In genomic region chr12:71441350-71441748, GRCh38 we compare ENCODE assay signal across 16 cellular contexts. TPM values are rescaled to one million over a fixed set of nuclear protein-coding genes. Genes with fewer than 3 reads are reported as not detected.
DNase-seq lines count a peak whose midpoint lies in the region; ATAC-seq and TF ChIP-seq lines count a peak whose summit lies in the region.
"Had no signal": no experiment of that assay in that cellular context is flagged by ENCODE, and none has a peak within 500 bp of the region (broad histone marks: within the 10 kb centered on the region; RNA-seq: fewer than 3 reads in every experiment).

No MANE protein-coding gene starts in this region.

- H3K9me3 ChIP-seq in BE2C (peaks cover 4% of the 10 kb centered on the region; the same call in 1 of the 2 replicates), colonic mucosa (no peaks in the 10 kb centered on the region), mucosa of descending colon (peaks cover 8% of the 10 kb centered on the region)
- H3K9me3 ChIP-seq: SJSA1 had no signal

- intact Hi-C loops in colonic mucosa (cut with DNase I) (no loop called here), mucosa of descending colon (cut with DNase I, micrococcal nuclease) (no loop called here)

- H3K36me3 Mint-ChIP-seq in nephron progenitor cell (ENCODE audit: low read depth): peaks cover 11% of the 10 kb centered on the region

- H3K9ac ChIP-seq in colonic mucosa (ENCODE audit: low read depth in 2 of 2, low read length in 2 of 2): peak overlapping the region in 1 of 2 donors; percentile 28

- H3K27me3 ChIP-seq in BE2C (no peaks in the 10 kb centered on the region), H7 (ENCODE audit: control insufficient read depth, insufficient read depth, low read length) (peaks cover 56% of the 10 kb centered on the region), colonic mucosa (no peaks in the 10 kb centered on the region)

- no peak for ATAC-seq in mucosa of descending colon
- no peak for ATAC-seq in HG03378 (IDR thresholded peaks at IDR 0.05; ENCODE audit: unreplicated experiment)

- peak overlapping the region; percentile 90 for H3K4me3 Mint-ChIP-seq in nephron progenitor cell

- TF ChIP-seq CTCF in BE2C (IDR thresholded peaks at IDR 0.05; ENCODE audit: low read depth, low read length) (no peak), colonic mucosa (IDR thresholded peaks at IDR 0.05) (no peak), nephron progenitor cell (IDR thresholded peaks at IDR 0.05) (no peak), mucosa of descending colon (IDR thresholded peaks at IDR 0.05) (no peak)

- H3K27me3 Mint-ChIP-seq in nephron progenitor cell (ENCODE audit: low read depth, poor library complexity): peaks cover 47% of the 10 kb centered on the region

- H3K9me3 Mint-ChIP-seq in nephron progenitor cell: peaks cover 14% of the 10 kb centered on the region

- H3K4me3 ChIP-seq in BE2C (ENCODE audit: low read depth, low read length) (peak overlapping the region; percentile 86), H7 (ENCODE audit: insufficient read depth, low read depth, low read length) (peak overlapping the region; percentile 62; the same call in 1 of the 2 replicates), colonic mucosa (peak overlapping the region; percentile 37), mucosa of descending colon (no peak overlapping the region)
- H3K4me3 ChIP-seq: lung, SJSA1 had no signal

- H3K4me1 ChIP-seq in BE2C (peaks cover 6% of the 10 kb centered on the region; the same call in 1 of the 2 replicates), colonic mucosa (peaks cover 7% of the 10 kb centered on the region), mucosa of descending colon (ENCODE audit: low read depth) (peaks cover 7% of the 10 kb centered on the region)

- DNase-seq in BE2C (no peak), H7 (no peak), colonic mucosa (no peak), nephron progenitor cell (no peak), COLO829 (ENCODE audit: low spot score) (no peak), activated gamma-delta T cell treated with Interleukin-2 at 50 U/mL for 16 hours (no peak), mucosa of descending colon (no peak)
- DNase-seq: activated CD8-positive, alpha-beta memory T cell treated with anti-CD3 and anti-CD28 coated beads, Interleukin-2, amount 50 U/mL, for 48 hours; brain microvascular endothelial cell; Karpas-422; NCI-H2029 treated with DMSO at 0.1 percent for 48 hours; stimulated activated CD4-positive, alpha-beta T cell treated with anti-CD3 and anti-CD28 coated beads, Interleukin-4, amount 100 ng/mL, for 4 hours had no signal

- peaks cover 32% of the 10 kb centered on the region for H3K4me1 Mint-ChIP-seq in nephron progenitor cell

- H3K27ac ChIP-seq in colonic mucosa: no peak overlapping the region
- H3K27ac ChIP-seq: brain microvascular endothelial cell, C4-2B, SJSA1 had no signal

- H3K36me3 ChIP-seq in BE2C: no peaks in the 10 kb centered on the region
- H3K36me3 ChIP-seq in H7 (replicated peaks; ENCODE audit: control insufficient read depth, insufficient read depth, low read length): no peaks in the 10 kb centered on the region
- H3K36me3 ChIP-seq in colonic mucosa: no peaks in the 10 kb centered on the region
- no peaks in the 10 kb centered on the region for H3K36me3 ChIP-seq in mucosa of descending colon (ENCODE audit: low read depth)
- H3K36me3 ChIP-seq: brain microvascular endothelial cell, SJSA1 had no signal

- no peak overlapping the region for H3K27ac Mint-ChIP-seq in nephron progenitor cell

RNA-seq across cellular contexts. Expression of gene LGR5, which starts 1.8 kb away (rescaled TPM):
- polyA plus RNA-seq in BE2C (2012; ENCODE audit: insufficient read depth, insufficient read length, low read depth): 16.3 TPM
- 0.78 and 2.9 TPM in 2 replicates for total RNA-seq in H7 (2014; rRNA removed; shearing (Covaris generic))
- total RNA-seq in colonic mucosa (1 to 10 TPM; 4.5 to 5.0 TPM), mucosa of descending colon (1 to 10 TPM; 1.5 to 6.7 (median 4.4) TPM)
- total RNA-seq: SJSA1 had no signal
